21 cellular contexts compared by ENCODE assay signal in the genomic region with DNA sequence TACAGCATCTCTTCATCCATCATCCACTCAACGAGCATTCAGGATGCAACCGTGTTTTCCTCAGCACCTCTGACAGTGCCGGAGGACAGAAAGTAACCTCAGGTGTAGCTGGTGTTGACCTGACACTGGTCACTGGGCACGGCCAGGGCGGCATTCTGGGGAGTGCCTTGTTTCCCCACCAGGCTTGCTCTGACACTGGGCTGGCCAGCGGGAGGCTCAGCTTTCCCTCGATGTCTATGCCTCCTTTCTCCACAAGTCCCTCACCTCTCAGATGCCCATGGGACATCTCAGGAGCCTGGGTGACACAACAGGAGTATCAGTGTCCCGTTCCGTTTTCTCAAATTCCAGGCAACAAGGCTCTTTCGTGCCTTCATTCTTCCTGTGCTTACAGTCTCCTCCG. TPM values are rescaled to one million over a fixed set of nuclear protein-coding genes. Genes with fewer than 3 reads are reported as not detected.
DNase-seq lines count a peak whose midpoint lies in the region; ATAC-seq lines count a peak whose summit lies in the region.
"Had no signal": no experiment of that assay in that cellular context is flagged by ENCODE, and none has a peak within 500 bp of the region (broad histone marks: within the 10 kb centered on the region; RNA-seq: fewer than 3 reads in every experiment).

No MANE protein-coding gene starts in this region.

- no peaks in the 10 kb centered on the region for H3K27me3 Mint-ChIP-seq in activated T-cell treated with anti-CD3 and anti-CD28 coated beads, Interleukin-2, amount 50 U/mL, for 72 hours (ENCODE audit: low read depth)
- no peaks in the 10 kb centered on the region for H3K27me3 Mint-ChIP-seq in activated T-cell treated with anti-CD3 and anti-CD28 coated beads, Interleukin-2, amount 50 U/mL, for 4 hours (ENCODE audit: low read depth)
- H3K27me3 Mint-ChIP-seq in T-helper 17 cell = no peaks in the 10 kb centered on the region
- no peaks in the 10 kb centered on the region for H3K27me3 Mint-ChIP-seq in activated naive CD8-positive, alpha-beta T cell treated with anti-CD3 and anti-CD28 coated beads for 36 hours
- H3K27me3 Mint-ChIP-seq in naive thymus-derived CD8-positive, alpha-beta T cell = no peaks in the 10 kb centered on the region

- ATAC-seq in activated T-cell treated with anti-CD3 and anti-CD28 coated beads, Interleukin-2, amount 50 U/mL, for 72 hours (replicated peaks in 1 of 2) = no peak
- ATAC-seq in activated T-cell treated with anti-CD3 and anti-CD28 coated beads, Interleukin-2, amount 50 U/mL, for 4 hours = no peak
- no peak for ATAC-seq in T-helper 17 cell
- ATAC-seq in naive thymus-derived CD8-positive, alpha-beta T cell = no peak
- no peak for ATAC-seq in HG03342 (IDR thresholded peaks at IDR 0.05; ENCODE audit: unreplicated experiment)

- peak overlapping the region; percentile 22 for H3K27ac Mint-ChIP-seq in activated T-cell treated with anti-CD3 and anti-CD28 coated beads, Interleukin-2, amount 50 U/mL, for 72 hours
- H3K27ac Mint-ChIP-seq in T-helper 17 cell = peak overlapping the region; percentile 95
- H3K27ac Mint-ChIP-seq in activated naive CD8-positive, alpha-beta T cell treated with anti-CD3 and anti-CD28 coated beads for 36 hours = peak overlapping the region; percentile 49
- H3K27ac Mint-ChIP-seq in naive thymus-derived CD8-positive, alpha-beta T cell = peak overlapping the region in 9 of 10 donors; percentile 57 to 78 (median 70)

- no peaks in the 10 kb centered on the region for H3K9me3 Mint-ChIP-seq in activated T-cell treated with anti-CD3 and anti-CD28 coated beads, Interleukin-2, amount 50 U/mL, for 72 hours
- H3K9me3 Mint-ChIP-seq in activated T-cell treated with anti-CD3 and anti-CD28 coated beads, Interleukin-2, amount 50 U/mL, for 4 hours = no peaks in the 10 kb centered on the region
- no peaks in the 10 kb centered on the region for H3K9me3 Mint-ChIP-seq in activated naive CD8-positive, alpha-beta T cell treated with anti-CD3 and anti-CD28 coated beads for 36 hours
- no peaks in the 10 kb centered on the region for H3K9me3 Mint-ChIP-seq in naive thymus-derived CD8-positive, alpha-beta T cell

- DNase-seq in activated T-cell treated with anti-CD3 and anti-CD28 coated beads, Interleukin-2, amount 50 U/mL, for 72 hours = no peak
- DNase-seq in activated T-cell treated with anti-CD3 and anti-CD28 coated beads, Interleukin-2, amount 50 U/mL, for 4 hours = no peak
- DNase-seq in T-helper 17 cell = no peak
- DNase-seq in activated naive CD8-positive, alpha-beta T cell treated with anti-CD3 and anti-CD28 coated beads for 36 hours = no peak
- no peak for DNase-seq in naive thymus-derived CD8-positive, alpha-beta T cell
- no peak for DNase-seq in NCI-H226
- DNase-seq in NCI-H1436 treated with DMSO at 0.1 percent for 48 hours (lab: John Stamatoyannopoulos, UW) = no peak
- DNase-seq: ACHN, AML-193, Calu3, KBM-7, MV-4-11, NCI-H1417 treated with DMSO at 0.1 percent for 48 hours, NCI-H2029 treated with DMSO at 0.1 percent for 48 hours, NCI-H2171 treated with DMSO at 0.1 percent for 48 hours, NCI-H748 treated with DMSO at 0.1 percent for 48 hours, OCI-M1 had no signal

- no peaks in the 10 kb centered on the region for H3K9me3 ChIP-seq in T-helper 17 cell (ENCODE audit: control insufficient read depth, low read length, poor library complexity, severe bottlenecking)

- POLR2A ChIA-PET in naive thymus-derived CD8-positive, alpha-beta T cell (lab: Charles Lee) = interaction anchor here (1.3 to 2.2 kb wide), 4 partner anchors 12 to 49 kb away, joined by 3 to 8 read pairs (median 4); no protein-coding TSS in a partner anchor

- peaks cover 14 to 32% of the 10 kb centered on the region in 2 donors for H3K36me3 Mint-ChIP-seq in activated T-cell treated with anti-CD3 and anti-CD28 coated beads, Interleukin-2, amount 50 U/mL, for 72 hours (ENCODE audit: insufficient read depth in 2 of 2)
- H3K36me3 Mint-ChIP-seq in activated T-cell treated with anti-CD3 and anti-CD28 coated beads, Interleukin-2, amount 50 U/mL, for 4 hours (ENCODE audit: insufficient read depth) = peaks cover 41% of the 10 kb centered on the region
- H3K36me3 Mint-ChIP-seq in T-helper 17 cell (ENCODE audit: low read depth) = peaks cover 2% of the 10 kb centered on the region
- peaks cover 60% of the 10 kb centered on the region for H3K36me3 Mint-ChIP-seq in activated naive CD8-positive, alpha-beta T cell treated with anti-CD3 and anti-CD28 coated beads for 36 hours
- peaks cover 0 to 72% (median 14%) of the 10 kb centered on the region in 3 donors for H3K36me3 Mint-ChIP-seq in naive thymus-derived CD8-positive, alpha-beta T cell

- no peak overlapping the region for H3K4me3 Mint-ChIP-seq in activated T-cell treated with anti-CD3 and anti-CD28 coated beads, Interleukin-2, amount 50 U/mL, for 72 hours
- H3K4me3 Mint-ChIP-seq in activated T-cell treated with anti-CD3 and anti-CD28 coated beads, Interleukin-2, amount 50 U/mL, for 4 hours = no peak overlapping the region
- H3K4me3 Mint-ChIP-seq in T-helper 17 cell = peak overlapping the region; percentile 15
- H3K4me3 Mint-ChIP-seq in activated naive CD8-positive, alpha-beta T cell treated with anti-CD3 and anti-CD28 coated beads for 36 hours = no peak overlapping the region
- H3K4me3 Mint-ChIP-seq in naive thymus-derived CD8-positive, alpha-beta T cell = peak overlapping the region in 2 of 10 donors; percentile 5 to 45

- H3K4me1 Mint-ChIP-seq in activated T-cell treated with anti-CD3 and anti-CD28 coated beads, Interleukin-2, amount 50 U/mL, for 72 hours (ENCODE audit: low read depth) = peaks cover 92% of the 10 kb centered on the region
- H3K4me1 Mint-ChIP-seq in activated T-cell treated with anti-CD3 and anti-CD28 coated beads, Interleukin-2, amount 50 U/mL, for 4 hours (ENCODE audit: low read depth) = peaks cover 73% of the 10 kb centered on the region
- peaks cover 57% of the 10 kb centered on the region for H3K4me1 Mint-ChIP-seq in T-helper 17 cell
- peaks cover 65% of the 10 kb centered on the region for H3K4me1 Mint-ChIP-seq in activated naive CD8-positive, alpha-beta T cell treated with anti-CD3 and anti-CD28 coated beads for 36 hours
- H3K4me1 Mint-ChIP-seq in naive thymus-derived CD8-positive, alpha-beta T cell = peaks cover 40 to 83% (median 73%) of the 10 kb centered on the region in 4 donors

RNA-seq across cellular contexts. Expression of gene CD6, which starts 28.9 kb away (rescaled TPM):
- 100 to 1,000 TPM; 298 to 313 TPM for total RNA-seq in activated T-cell treated with anti-CD3 and anti-CD28 coated beads, Interleukin-2, amount 50 U/mL, for 72 hours
- 100 to 1,000 TPM; 638 to 711 (median 642) TPM for total RNA-seq in activated T-cell treated with anti-CD3 and anti-CD28 coated beads, Interleukin-2, amount 50 U/mL, for 4 hours
- total RNA-seq in T-helper 17 cell = 100 to 1,000 TPM; 533 to 568 TPM
- total RNA-seq in activated naive CD8-positive, alpha-beta T cell treated with anti-CD3 and anti-CD28 coated beads for 36 hours = 100 to 1,000 TPM; 167 to 169 TPM
- 100 to 1,000 TPM; 384 to 405 TPM for total RNA-seq in naive thymus-derived CD8-positive, alpha-beta T cell
- polyA plus RNA-seq in naive thymus-derived CD8-positive, alpha-beta T cell = 100 to 1,000 TPM; 150 to 199 (median 153) TPM
- total RNA-seq: H4, NCI-H460, RPMI7951 had no signal

RNA-seq across cellular contexts. Expression of gene SLC15A3, which starts 48.5 kb away (rescaled TPM):
- 1 to 10 TPM; 3.5 to 4.1 TPM for total RNA-seq in activated T-cell treated with anti-CD3 and anti-CD28 coated beads, Interleukin-2, amount 50 U/mL, for 72 hours
- total RNA-seq in activated T-cell treated with anti-CD3 and anti-CD28 coated beads, Interleukin-2, amount 50 U/mL, for 4 hours = 1 to 10 TPM; 3.8 to 6.1 (median 5.5) TPM
- 10 to 100 TPM in 1 of 2 donors, 1 to 10 TPM in 1; 3.5 to 11.2 TPM for total RNA-seq in T-helper 17 cell
- 1 to 10 TPM; 6.3 to 6.9 TPM for total RNA-seq in activated naive CD8-positive, alpha-beta T cell treated with anti-CD3 and anti-CD28 coated beads for 36 hours
- 10 to 100 TPM; 13.6 to 14.9 TPM for total RNA-seq in naive thymus-derived CD8-positive, alpha-beta T cell
- 1 to 10 TPM in 2 of 3 donors, under 1 TPM in 1; 0.90 to 3.4 (median 1.0) TPM for polyA plus RNA-seq in naive thymus-derived CD8-positive, alpha-beta T cell
- total RNA-seq: NCI-H460 had no signal

Comparison
In these comparisons a context has a peak if more than half of its experiments do, and no peak if none do; other contexts are left out.
1. H3K27ac Mint-ChIP-seq: peak in every context shown above with its lines; median percentile 95 in T-helper 17 cell; 70 in naive thymus-derived CD8-positive, alpha-beta T cell; 49 in activated naive CD8-positive, alpha-beta T cell treated with anti-CD3 and anti-CD28 coated beads for 36 hours; 22 in activated T-cell treated with anti-CD3 and anti-CD28 coated beads, Interleukin-2, amount 50 U/mL, for 72 hours.